18 cellular contexts compared by ENCODE assay signal in genomic region chr12:98852181-98852580, GRCh38.
A peak's percentile ranks its signal among the peaks of the same experiment; 100 is the strongest.
DNase-seq lines count a peak whose midpoint lies in the region; ATAC-seq lines count a peak whose summit lies in the region.
"Had no signal": no experiment of that assay in that cellular context is flagged by ENCODE, and none has a peak within 500 bp of the region (broad histone marks: within the 10 kb centered on the region; RNA-seq: fewer than 3 reads in every experiment).

No MANE protein-coding gene starts in this region.

- ATAC-seq in GM18870 (IDR thresholded peaks at IDR 0.05; ENCODE audit: unreplicated experiment) = no peak
- ATAC-seq: CD8-positive, alpha-beta T cell; GM12878 had no signal

- in situ Hi-C loops in G401 (cut with HindIII; ENCODE audit: low sequenced_read_pairs) = no loop called here

- H3K27ac ChIP-seq in angular gyrus (ENCODE audit: low read depth, low read length) = peak overlapping the region; percentile 10
- H3K27ac ChIP-seq: BLaER1, C4-2B had no signal

- DNase-seq in NCI-H446 (lab: John Stamatoyannopoulos, UW) = peak; percentile 12 to 48
- peak; percentile 35 for DNase-seq in islet precursor cell
- peak; percentile 67 for DNase-seq in putamen (ENCODE audit: low spot score)
- DNase-seq in G401 (ENCODE audit: low spot score) = no peak
- DNase-seq in NOMO-1 treated with dmso at 0.1 percent for 144 hours (lab: John Stamatoyannopoulos, UW; ENCODE audit: unreplicated experiment) = no peak
- DNase-seq: Caco-2; CD4-positive, CD25-positive, alpha-beta regulatory T cell; CD8-positive, alpha-beta T cell; DMS153; DND-41; GDM1; GOT3; HFFc6 had no signal

Comparison
In these comparisons a context has a peak if more than half of its experiments do, and no peak if none do; other contexts are left out.
1. DNase-seq: peak in NCI-H446 (2 of 2), islet precursor cell (single experiment) and putamen (single experiment); none in G401 (single experiment) and NOMO-1 treated with dmso at 0.1 percent for 144 hours (single experiment).